19 cellular contexts compared by ENCODE assay signal in the genomic region with DNA sequence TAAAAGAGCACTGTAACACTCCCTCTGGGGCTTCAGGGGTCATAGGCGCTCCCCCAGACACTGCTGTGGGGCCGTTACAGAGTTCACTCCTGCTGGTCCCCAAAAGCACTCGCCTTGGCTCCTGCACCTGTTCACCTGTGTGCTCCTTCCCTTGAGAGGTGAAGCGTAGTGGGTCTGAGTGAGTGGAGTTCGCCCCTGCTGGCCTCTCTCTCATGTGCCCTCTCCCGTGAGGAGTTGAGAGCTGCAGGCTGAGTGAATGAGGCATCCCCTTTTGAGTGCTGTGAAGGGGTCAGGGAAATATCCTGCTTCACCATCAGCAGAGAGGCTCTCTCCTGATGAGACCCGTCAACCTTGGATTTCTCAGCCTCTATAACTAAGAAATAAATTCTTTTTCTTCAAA.
A peak's percentile ranks its signal among the peaks of the same experiment; 100 is the strongest.
DNase-seq lines count a peak whose midpoint lies in the region; ATAC-seq, FAIRE-seq and TF ChIP-seq lines count a peak whose summit lies in the region.
"Had no signal": no experiment of that assay in that cellular context is flagged by ENCODE, and none has a peak within 500 bp of the region (broad histone marks: within the 10 kb centered on the region; RNA-seq: fewer than 3 reads in every experiment).

No MANE protein-coding gene starts in this region.

- H4K5ac ChIP-seq in H1 (ENCODE audit: insufficient read length, low read depth, low read length), result no peak overlapping the region

- H3K14ac ChIP-seq in H1 (ENCODE audit: insufficient read length), result no peak overlapping the region

- H3K36me3 ChIP-seq in H1 (ENCODE audit: control insufficient read depth in 2 of 4, insufficient read depth in 4 of 4, low read length in 3 of 4) (no peaks in the 10 kb centered on the region), lung (ENCODE audit: control insufficient read depth in 2 of 2, insufficient read depth in 2 of 2, low read length in 2 of 2) (no peaks in the 10 kb centered on the region)

- H3K27me3 ChIP-seq in H1 (replicated peaks in 1 of 4; ENCODE audit: control insufficient read depth in 3 of 4, extremely low read depth in 1 of 4, insufficient read depth in 3 of 4, low read length in 3 of 4) (no peaks in the 10 kb centered on the region), lung (ENCODE audit: control insufficient read depth, insufficient read depth) (no peaks in the 10 kb centered on the region)

- no peak overlapping the region for H2AFZ ChIP-seq in H1 (ENCODE audit: low read length)

- H3K4me3 ChIP-seq in H1 (ENCODE audit: extremely low read depth in 1 of 4, insufficient read depth in 2 of 4, low read depth in 3 of 4, low read length in 4 of 4) (no peak overlapping the region), lung (no peak overlapping the region)

- H4K91ac ChIP-seq in H1 (replicated peaks; ENCODE audit: insufficient read length, low read length), result no peak overlapping the region

- H3K4me1 ChIP-seq in H1 (replicated peaks in 1 of 4; ENCODE audit: control insufficient read depth in 3 of 4, insufficient read depth in 4 of 4, low read length in 3 of 4), result no peaks in the 10 kb centered on the region
- H3K4me1 ChIP-seq in lung (ENCODE audit: control insufficient read depth in 2 of 2, insufficient read depth in 2 of 2, low read length in 2 of 2), result no peaks in the 10 kb centered on the region

- no peaks in the 10 kb centered on the region for H3K79me2 ChIP-seq in H1 (ENCODE audit: control insufficient read depth in 1 of 2, insufficient read depth in 2 of 2, low read length in 2 of 2)

- no peak overlapping the region for H3K56ac ChIP-seq in H1 (replicated peaks; ENCODE audit: insufficient read length, low read depth, low read length)

- CTCF ChIA-PET in H1 (lab: Charles Lee; ENCODE audit: partially characterized antibody), result interaction anchor here (0.6 to 8.1 kb wide), 19 partner anchors 9 to 837 kb away, joined by 3 to 66 read pairs (median 4); no protein-coding TSS in a partner anchor

- H3K4me1 Mint-ChIP-seq in stimulated activated naive CD8-positive, alpha-beta T cell treated with anti-CD3 and anti-CD28 coated beads, Interleukin-15, amount 100 ng/mL, for 72 hours, result peaks cover 8% of the 10 kb centered on the region

- DNase-seq in stimulated activated naive CD8-positive, alpha-beta T cell treated with anti-CD3 and anti-CD28 coated beads, Interleukin-15, amount 100 ng/mL, for 72 hours, result no peak
- DNase-seq in stimulated activated naive CD8-positive, alpha-beta T cell treated with anti-CD3 and anti-CD28 coated beads, Interleukin-15, Interleukin-2, amounts not matched to agents 100 U/mL and 50 U/mL, for 24 hours, result no peak
- DNase-seq in H1 (ENCODE audit: low read depth in 1 of 2, low spot score in 2 of 2) (no peak), lung (ENCODE audit: low spot score) (no peak), T-helper 9 cell (no peak), HuH-7 (ENCODE audit: low spot score) (no peak)
- DNase-seq in stimulated activated CD8-positive, alpha-beta memory T cell treated with anti-CD3 and anti-CD28 coated beads, Interleukin-4, amount 100 ng/mL, for 48 hours, result no peak
- DNase-seq in activated CD4-positive, CD25-positive, alpha-beta regulatory T cell (lab: John Stamatoyannopoulos, UW), result no peak
- DNase-seq: DND-41, GDM1, NCI-H1417 treated with DMSO at 0.1 percent for 48 hours, NCI-H1930, NCI-H774, SK-N-SH had no signal

- H3K9ac ChIP-seq in H1 (replicated peaks in 1 of 4; ENCODE audit: extremely low read depth in 1 of 4, low read depth in 3 of 4, low read length in 3 of 4), result no peak overlapping the region
- H3K9ac ChIP-seq: SK-N-SH had no signal

- ATAC-seq in stimulated activated naive CD8-positive, alpha-beta T cell treated with anti-CD3 and anti-CD28 coated beads, Interleukin-15, amount 100 ng/mL, for 72 hours, result peak; percentile 18
- ATAC-seq in stimulated activated naive CD8-positive, alpha-beta T cell treated with anti-CD3 and anti-CD28 coated beads, Interleukin-15, Interleukin-2, amounts not matched to agents 100 U/mL and 50 U/mL, for 24 hours, result no peak
- peak; percentile 34 for ATAC-seq in lung (ENCODE audit: insufficient read depth, low FRiP score)
- ATAC-seq: Panc1 had no signal

- H3K23ac ChIP-seq in H1 (ENCODE audit: insufficient read length), result no peak overlapping the region

- H2BK5ac ChIP-seq in H1 (ENCODE audit: low read depth, low read length), result no peak overlapping the region

- H3K79me1 ChIP-seq in H1 (ENCODE audit: low read depth, low read length), result no peaks in the 10 kb centered on the region

- H3K18ac ChIP-seq in H1 (ENCODE audit: extremely low read depth, low read length), result no peak overlapping the region

- no peaks in the 10 kb centered on the region for H3K9me3 Mint-ChIP-seq in stimulated activated naive CD8-positive, alpha-beta T cell treated with anti-CD3 and anti-CD28 coated beads, Interleukin-15, amount 100 ng/mL, for 72 hours

- H4K20me1 ChIP-seq in H1 (replicated peaks in 1 of 2; ENCODE audit: control insufficient read depth in 1 of 2, insufficient read depth in 2 of 2, low read length in 2 of 2), result no peaks in the 10 kb centered on the region

- H2BK20ac ChIP-seq in H1 (ENCODE audit: low read length), result no peak overlapping the region

- no peak for TF ChIP-seq POLR2A in H1 (IDR thresholded peaks at IDR 0.05; ENCODE audit: control extremely low read depth in 1 of 2, low read depth in 2 of 2, low read length in 2 of 2)

- H2AK5ac ChIP-seq in H1 (ENCODE audit: low read depth, low read length), result no peak overlapping the region

- peak; percentile 31 to 41 (median 37); a peak in 3 of 4 replicates for TF ChIP-seq CTCF in H1 (IDR thresholded peaks at IDR 0.05; ENCODE audit: control extremely low read depth in 1 of 3, insufficient read depth in 1 of 3, low read depth in 1 of 3, low read length in 3 of 3)
- no peak for TF ChIP-seq CTCF in lung (IDR thresholded peaks at IDR 0.05; ENCODE audit: control extremely low read depth, extremely low read depth)

- H3K4ac ChIP-seq in H1 (replicated peaks; ENCODE audit: insufficient read length, low read depth, low read length), result no peak overlapping the region

- H2BK15ac ChIP-seq in H1 (ENCODE audit: low read length), result no peak overlapping the region

- H3K27ac ChIP-seq in H1 (ENCODE audit: low read depth, low read length), result no peak overlapping the region
- no peak overlapping the region for H3K27ac ChIP-seq in lung (ENCODE audit: low read depth in 1 of 2, low read length in 1 of 2)
- H3K27ac ChIP-seq: C4-2B had no signal

- no peak overlapping the region for H3K4me2 ChIP-seq in H1 (ENCODE audit: insufficient read depth in 1 of 2, low read depth in 2 of 2, low read length in 2 of 2)
- H3K4me2 ChIP-seq: SK-N-SH had no signal

- no peak overlapping the region for H3K27ac Mint-ChIP-seq in stimulated activated naive CD8-positive, alpha-beta T cell treated with anti-CD3 and anti-CD28 coated beads, Interleukin-15, amount 100 ng/mL, for 72 hours

- no peaks in the 10 kb centered on the region for H3K27me3 Mint-ChIP-seq in stimulated activated naive CD8-positive, alpha-beta T cell treated with anti-CD3 and anti-CD28 coated beads, Interleukin-15, amount 100 ng/mL, for 72 hours

- POLR2A ChIA-PET in H1 (lab: Charles Lee; ENCODE audit: partially characterized antibody), result interaction anchor here (0.6 kb wide), 1 partner anchor 164 kb away, joined by 3 read pairs; no protein-coding TSS in a partner anchor

- no peak overlapping the region for H3K4me3 Mint-ChIP-seq in stimulated activated naive CD8-positive, alpha-beta T cell treated with anti-CD3 and anti-CD28 coated beads, Interleukin-15, amount 100 ng/mL, for 72 hours

- no peaks in the 10 kb centered on the region for H3K23me2 ChIP-seq in H1 (ENCODE audit: low read depth, low read length)

- no peak overlapping the region for H4K8ac ChIP-seq in H1 (ENCODE audit: extremely low read depth, insufficient read depth, low read length)

- peak; percentile 16 to 42; a peak in 2 of 4 replicates for TF ChIP-seq RAD21 in H1 (IDR thresholded peaks at IDR 0.05 in 1 of 2, conservative IDR thresholded peaks at IDR 0.05 in 1 of 2; ENCODE audit: low read depth in 2 of 2, low read length in 2 of 2)

- no peak for TF ChIP-seq EP300 in H1 (IDR thresholded peaks at IDR 0.05; ENCODE audit: borderline replicate concordance in 1 of 2, low read depth in 2 of 2, low read length in 2 of 2)

- no peak overlapping the region for H2BK120ac ChIP-seq in H1 (replicated peaks; ENCODE audit: low read depth, low read length)

- H3K9me3 ChIP-seq in H1 (ENCODE audit: insufficient read depth in 2 of 2, low read depth in 1 of 2, low read length in 1 of 2) (no peaks in the 10 kb centered on the region), lung (ENCODE audit: control insufficient read depth in 2 of 2, insufficient read depth in 1 of 2, low read length in 1 of 2) (no peaks in the 10 kb centered on the region)
- H3K9me3 ChIP-seq: SK-N-SH had no signal

- H2BK12ac ChIP-seq in H1 (ENCODE audit: low read depth, low read length), result no peak overlapping the region

- FAIRE-seq in H1 (lab: Jason Lieb, UNC), result no peak
- FAIRE-seq: A204.1, GM12891, H54 had no signal

- 65% methylated on average over 7 of the region's 7 CpGs; no CpG with 5 or more reads in 1 of the 2 experiments for WGBS in H1 (ENCODE audit: extremely low coverage in 1 of 2, insufficient coverage in 1 of 2, insufficient read length in 1 of 2, insufficient replicate concordance in 2 of 2, low coverage in 1 of 2, low lambda C conversion rate in 2 of 2, missing lambda C conversion rate in 1 of 2), 2 experiments
- WGBS in lung, 2 donors, result 88 to 95% methylated on average over 7 of the region's 7 CpGs

TF ChIP-seq in H1, 55 proteins besides CTCF, POLR2A, EP300 and RAD21:
- no peak for TF ChIP-seq PHF8 (conservative IDR thresholded peaks at IDR 0.05; ENCODE audit: low read depth, low read length)
- TF ChIP-seq MAFK (IDR thresholded peaks at IDR 0.05; ENCODE audit: low read depth, low read length), result no peak
- TF ChIP-seq SIX5 (IDR thresholded peaks at IDR 0.05; ENCODE audit: low read depth, low read length), result no peak
- TF ChIP-seq SRF (IDR thresholded peaks at IDR 0.05; ENCODE audit: low read depth, low read length), result no peak
- TF ChIP-seq TAF7 (optimal IDR thresholded peaks at IDR 0.05; ENCODE audit: borderline replicate concordance, low read depth, low read length), result no peak
